1 cellular context compared by ENCODE assay signal in the genomic region with DNA sequence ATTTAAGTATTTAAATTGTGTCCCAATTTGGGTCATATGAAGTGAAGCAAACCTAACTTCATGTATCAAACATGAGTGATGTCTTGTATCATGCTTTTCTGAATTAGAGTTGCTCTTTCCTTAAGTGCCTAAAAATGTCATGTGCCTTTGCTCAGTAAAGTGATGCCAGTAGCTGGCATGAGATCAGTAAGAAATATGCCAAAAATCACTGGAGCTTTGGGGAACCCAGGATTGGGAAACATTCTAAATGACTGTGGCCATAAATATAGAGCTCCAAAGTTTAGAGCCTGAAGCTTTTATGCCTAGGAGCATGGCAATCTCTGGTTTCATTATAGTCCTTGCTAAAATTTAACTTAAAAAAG.
TF ChIP-seq lines count a peak whose summit lies in the region.

No MANE protein-coding gene starts in this region.

TF ChIP-seq in IMR-90, 13 proteins besides CTCF, POLR2A, EP300 and RAD21 (continued from another document):
- TF ChIP-seq MXI1 (IDR thresholded peaks at IDR 0.05; ENCODE audit: borderline replicate concordance, low read depth, low read length) (no peak), CHD1 (IDR thresholded peaks at IDR 0.05; ENCODE audit: low read depth, low read length) (no peak), NFE2L2 (IDR thresholded peaks at IDR 0.05; ENCODE audit: low read depth, low read length) (no peak)
